In genomic region chr21:35682874-35683549, GRCh38 we compare ENCODE assay signal across 19 cellular contexts.
DNase-seq lines count a peak whose midpoint lies in the region; ATAC-seq and TF ChIP-seq lines count a peak whose summit lies in the region.
"Had no signal": no experiment of that assay in that cellular context is flagged by ENCODE, and none has a peak within 500 bp of the region (broad histone marks: within the 10 kb centered on the region; RNA-seq: fewer than 3 reads in every experiment).

No MANE protein-coding gene starts in this region.

- peaks cover 1 to 3% of the 10 kb centered on the region in 2 donors for H3K9me3 Mint-ChIP-seq in activated T-cell treated with anti-CD3 and anti-CD28 coated beads, Interleukin-2, amount 50 U/mL, for 72 hours
- H3K9me3 Mint-ChIP-seq in activated T-cell treated with anti-CD3 and anti-CD28 coated beads, Interleukin-2, amount 50 U/mL, for 24 hours, result no peaks in the 10 kb centered on the region
- H3K9me3 Mint-ChIP-seq: CD4-positive, alpha-beta T cell had no signal

- no peak overlapping the region for H3K27ac Mint-ChIP-seq in activated T-cell treated with anti-CD3 and anti-CD28 coated beads, Interleukin-2, amount 50 U/mL, for 72 hours
- no peak overlapping the region for H3K27ac Mint-ChIP-seq in activated T-cell treated with anti-CD3 and anti-CD28 coated beads, Interleukin-2, amount 50 U/mL, for 24 hours
- H3K27ac Mint-ChIP-seq: CD4-positive, alpha-beta T cell had no signal

- no peak overlapping the region for H3K4me3 ChIP-seq in KMS-11 (IDR thresholded peaks at IDR 0.05; ENCODE audit: insufficient read depth, low read depth, low read length)
- no peak overlapping the region for H3K4me3 ChIP-seq in fibroblast of pulmonary artery (replicated peaks; ENCODE audit: low read depth, low read length)
- H3K4me3 ChIP-seq in osteoblast (ENCODE audit: insufficient read depth, low read length), result no peak overlapping the region
- no peak overlapping the region for H3K4me3 ChIP-seq in right atrium auricular region
- H3K4me3 ChIP-seq: GM12878 had no signal

- peak; percentile 39 to 56 for ATAC-seq in activated T-cell treated with anti-CD3 and anti-CD28 coated beads, Interleukin-2, amount 50 U/mL, for 72 hours (replicated peaks in 1 of 2)
- ATAC-seq: GM12878, Panc1, Right ventricle myocardium inferior had no signal

- H2AFZ ChIP-seq in KMS-11 (ENCODE audit: low read depth) (no peak overlapping the region), osteoblast (ENCODE audit: low read length) (no peak overlapping the region)

- H3K27me3 ChIP-seq in KMS-11 (ENCODE audit: insufficient read depth, low read depth) (peaks cover 3% of the 10 kb centered on the region; the same call in 1 of the 2 replicates), osteoblast (ENCODE audit: insufficient read depth, low read length) (peaks cover 17% of the 10 kb centered on the region), right atrium auricular region (no peaks in the 10 kb centered on the region)

- H3K9me3 ChIP-seq in osteoblast (ENCODE audit: low read depth, low read length) (no peaks in the 10 kb centered on the region), right atrium auricular region (no peaks in the 10 kb centered on the region)
- H3K9me3 ChIP-seq: Caco-2 had no signal

- no peaks in the 10 kb centered on the region for H3K36me3 ChIP-seq in KMS-11 (ENCODE audit: insufficient read depth)
- H3K36me3 ChIP-seq in osteoblast (ENCODE audit: insufficient read depth, low read length), result no peaks in the 10 kb centered on the region
- no peaks in the 10 kb centered on the region for H3K36me3 ChIP-seq in right atrium auricular region

- H3K4me1 ChIP-seq in KMS-11 (ENCODE audit: low read depth, poor library complexity, severe bottlenecking) (peaks cover 38% of the 10 kb centered on the region), osteoblast (ENCODE audit: insufficient read depth, low read length) (no peaks in the 10 kb centered on the region), right atrium auricular region (no peaks in the 10 kb centered on the region)
- H3K4me1 ChIP-seq: Caco-2 had no signal

- H3K9ac ChIP-seq in KMS-11, result no peak overlapping the region

- H4K20me1 ChIP-seq in KMS-11 (ENCODE audit: insufficient read depth), result no peaks in the 10 kb centered on the region
- H4K20me1 ChIP-seq in osteoblast (ENCODE audit: insufficient read depth, low read length), result no peaks in the 10 kb centered on the region

- H3K4me1 Mint-ChIP-seq in activated T-cell treated with anti-CD3 and anti-CD28 coated beads, Interleukin-2, amount 50 U/mL, for 72 hours (ENCODE audit: low read depth), result peaks cover 12% of the 10 kb centered on the region
- H3K4me1 Mint-ChIP-seq in activated T-cell treated with anti-CD3 and anti-CD28 coated beads, Interleukin-2, amount 50 U/mL, for 24 hours (ENCODE audit: low read depth), result peaks cover 4% of the 10 kb centered on the region

- H3K4me2 ChIP-seq in KMS-11, result peak overlapping the region; percentile 44
- no peak overlapping the region for H3K4me2 ChIP-seq in osteoblast (ENCODE audit: insufficient read depth, low read length)

- H3K36me3 Mint-ChIP-seq in activated T-cell treated with anti-CD3 and anti-CD28 coated beads, Interleukin-2, amount 50 U/mL, for 72 hours (ENCODE audit: insufficient read depth in 2 of 2), result no peaks in the 10 kb centered on the region
- no peaks in the 10 kb centered on the region for H3K36me3 Mint-ChIP-seq in activated T-cell treated with anti-CD3 and anti-CD28 coated beads, Interleukin-2, amount 50 U/mL, for 24 hours (ENCODE audit: low read depth)

- no peak for DNase-seq in activated T-cell treated with anti-CD3 and anti-CD28 coated beads, Interleukin-2, amount 50 U/mL, for 72 hours
- no peak for DNase-seq in activated T-cell treated with anti-CD3 and anti-CD28 coated beads, Interleukin-2, amount 50 U/mL, for 24 hours
- DNase-seq in fibroblast of pulmonary artery (ENCODE audit: low read depth) (peak; percentile 28), osteoblast (ENCODE audit: insufficient read length, low spot score, missing footprints) (peak; percentile 42), right atrium auricular region (ENCODE audit: low spot score) (no peak), NCI-H524 (lab: John Stamatoyannopoulos, UW) (no peak), substantia nigra (lab: John Stamatoyannopoulos, UW) (no peak)
- DNase-seq: Caco-2; CD4-positive, alpha-beta T cell; GF-D8; KG1; NCI-H1436; NCI-H1930; NCI-H226; NCI-H524 treated with DMSO at 0.1 percent for 48 hours had no signal

- no peak for TF ChIP-seq CTCF in KMS-11 (conservative IDR thresholded peaks at IDR 0.05; ENCODE audit: low read depth, low read length)
- TF ChIP-seq CTCF in fibroblast of pulmonary artery (IDR thresholded peaks at IDR 0.05; ENCODE audit: low read length, missing control alignments), result no peak
- no peak for TF ChIP-seq CTCF in osteoblast (IDR thresholded peaks at IDR 0.05; ENCODE audit: extremely low read depth, low read depth, low read length)
- TF ChIP-seq CTCF in right atrium auricular region (IDR thresholded peaks at IDR 0.05), result no peak

- H3K79me2 ChIP-seq in KMS-11 (ENCODE audit: insufficient read depth, low read depth) (no peaks in the 10 kb centered on the region), osteoblast (ENCODE audit: insufficient read depth, low read length) (no peaks in the 10 kb centered on the region)

- H3K27ac ChIP-seq in KMS-11 (no peak overlapping the region), osteoblast (ENCODE audit: low read depth, low read length) (no peak overlapping the region), right atrium auricular region (no peak overlapping the region), substantia nigra (ENCODE audit: low read depth, low read length, poor library complexity, severe bottlenecking) (no peak overlapping the region)

- peak overlapping the region; percentile 7 to 34 for H3K4me3 Mint-ChIP-seq in activated T-cell treated with anti-CD3 and anti-CD28 coated beads, Interleukin-2, amount 50 U/mL, for 72 hours
- no peak overlapping the region for H3K4me3 Mint-ChIP-seq in activated T-cell treated with anti-CD3 and anti-CD28 coated beads, Interleukin-2, amount 50 U/mL, for 24 hours
- H3K4me3 Mint-ChIP-seq: CD4-positive, alpha-beta T cell had no signal

- peaks cover 50% of the 10 kb centered on the region for H3K27me3 Mint-ChIP-seq in activated T-cell treated with anti-CD3 and anti-CD28 coated beads, Interleukin-2, amount 50 U/mL, for 72 hours (ENCODE audit: low read depth)
- peaks cover 25% of the 10 kb centered on the region for H3K27me3 Mint-ChIP-seq in activated T-cell treated with anti-CD3 and anti-CD28 coated beads, Interleukin-2, amount 50 U/mL, for 24 hours

Comparison
In these comparisons a context has a peak if more than half of its experiments do, and no peak if none do; other contexts are left out.
1. DNase-seq: peak in fibroblast of pulmonary artery (single experiment) and osteoblast (single experiment); none in activated T-cell treated with anti-CD3 and anti-CD28 coated beads, Interleukin-2, amount 50 U/mL, for 72 hours (0 of 2), activated T-cell treated with anti-CD3 and anti-CD28 coated beads, Interleukin-2, amount 50 U/mL, for 24 hours (single experiment), right atrium auricular region (single experiment), NCI-H524 (0 of 2) and substantia nigra (0 of 49).